1 cellular context compared by ENCODE assay signal in genomic region chr10:100729877-100730738, GRCh38.
A peak's percentile ranks its signal among the peaks of the same experiment; 100 is the strongest.
TF ChIP-seq lines count a peak whose summit lies in the region.

No MANE protein-coding gene starts in this region.

TF ChIP-seq in A549, 52 proteins besides CTCF, POLR2A, EP300 and RAD21 (continued from another document):
- TF ChIP-seq BCL3 (IDR thresholded peaks at IDR 0.05): 0 out of 3 replicates have a peak, but pooled peaks have one; percentile 17
- no peak for TF ChIP-seq SREBF2 (IDR thresholded peaks at IDR 0.05)
- TF ChIP-seq ESRRA (IDR thresholded peaks at IDR 0.05; ENCODE audit: borderline replicate concordance, low read length): no peak
- no peak for TF ChIP-seq KDM1A (IDR thresholded peaks at IDR 0.05; ENCODE audit: low read depth)
- no peak for TF ChIP-seq ZC3H11A (IDR thresholded peaks at IDR 0.05)
